31 cellular contexts compared by ENCODE assay signal in genomic region chr9:97959585-97959984, GRCh38. TPM values are rescaled to one million over a fixed set of nuclear protein-coding genes. Genes with fewer than 3 reads are reported as not detected.
"Had no signal": no experiment of that assay in that cellular context is flagged by ENCODE, and none has a peak within 500 bp of the region (broad histone marks: within the 10 kb centered on the region; RNA-seq: fewer than 3 reads in every experiment).

No MANE protein-coding gene starts in this region.

- H3K4me3 Mint-ChIP-seq: naive B cell; natural killer cell; nephron progenitor cell; neural progenitor cell; stimulated activated naive CD8-positive, alpha-beta T cell treated with anti-CD3 and anti-CD28 coated beads, Interleukin-15, amount 100 ng/mL, for 72 hours had no signal

- H3K36me3 ChIP-seq: left lung, lower lobe of right lung, neural progenitor cell, neutrophil, ovary, right atrium auricular region, right lobe of liver, thyroid gland, transverse colon, upper lobe of left lung, vagina had no signal

- H3K4me2 ChIP-seq: hepatocyte, neural progenitor cell had no signal

- H3K4me1 ChIP-seq: left lung, lower lobe of right lung, neural progenitor cell, right atrium auricular region, right lobe of liver, testis, thyroid gland, transverse colon, upper lobe of left lung, vagina had no signal

- H3K9me3 ChIP-seq: left lung, lower lobe of right lung, neutrophil, ovary, right atrium auricular region, right lobe of liver, testis, thyroid gland, transverse colon, upper lobe of left lung, vagina had no signal

- H3K79me2 ChIP-seq: hepatocyte had no signal

- H3K36me3 Mint-ChIP-seq: natural killer cell, neural progenitor cell had no signal

- DNase-seq: islet precursor cell; kidney glomerular epithelial cell; left cardiac atrium; left lung; lower lobe of right lung; naive B cell; natural killer cell; nephron progenitor cell; occipital lobe; ovary; right lobe of liver; stimulated activated CD4-positive, alpha-beta T cell treated with anti-CD3 and anti-CD28 coated beads, Interleukin-12 subunit alpha, Interleukin-12 subunit beta, amount 100 ng/mL, for 4 hours; stimulated activated CD4-positive, alpha-beta T cell treated with anti-CD3 and anti-CD28 coated beads, Interleukin-15, amount 100 ng/mL, for 24 hours; stimulated activated CD4-positive, alpha-beta T cell treated with anti-CD3 and anti-CD28 coated beads, Interleukin-2, amount 100 ng/mL, for 24 hours; stimulated activated CD4-positive, alpha-beta T cell treated with anti-CD3 and anti-CD28 coated beads, Interleukin-4, amount 100 ng/mL, for 1 hour; stimulated activated naive CD4-positive, alpha-beta T cell treated with Interleukin-2 at 50 U/mL for 16 hours; stimulated activated naive CD8-positive, alpha-beta T cell treated with anti-CD3 and anti-CD28 coated beads, Interleukin-15, amount 100 ng/mL, for 72 hours; testis; thyroid gland; transverse colon; upper lobe of left lung had no signal

- H3K9ac ChIP-seq: neural progenitor cell had no signal

- H3K27ac Mint-ChIP-seq: natural killer cell, nephron progenitor cell, neural progenitor cell, progenitor cell of endocrine pancreas had no signal

- H3K27me3 ChIP-seq: hepatocyte, left lung, neutrophil, ovary, right atrium auricular region, right lobe of liver, testis, thyroid gland, transverse colon, upper lobe of left lung, vagina had no signal

- H3K9me3 Mint-ChIP-seq: naive B cell; natural killer cell; nephron progenitor cell; neural progenitor cell; stimulated activated naive CD8-positive, alpha-beta T cell treated with anti-CD3 and anti-CD28 coated beads, Interleukin-15, amount 100 ng/mL, for 72 hours had no signal

- ATAC-seq: left cardiac atrium, left lung, lower lobe of right lung, right lobe of liver had no signal

- H3K4me1 Mint-ChIP-seq: naive B cell, natural killer cell, neural progenitor cell had no signal

- H3K4me3 ChIP-seq: hepatocyte, left lung, lower lobe of right lung, neural progenitor cell, ovary, right atrium auricular region, right lobe of liver, testis, thyroid gland, transverse colon, upper lobe of left lung, vagina had no signal

- H3K27me3 Mint-ChIP-seq: stimulated activated naive CD8-positive, alpha-beta T cell treated with anti-CD3 and anti-CD28 coated beads, Interleukin-15, amount 100 ng/mL, for 72 hours had no signal

- H3K27ac ChIP-seq: hepatocyte, left lung, lower lobe of right lung, neural progenitor cell, neutrophil, ovary, right atrium auricular region, right lobe of liver, testis, thyroid gland, transverse colon, upper lobe of left lung, vagina had no signal

- H2AFZ ChIP-seq: hepatocyte, neural progenitor cell had no signal

RNA-seq across cellular contexts. Expression of gene HEMGN, which starts 21.6 kb away (rescaled TPM):
- total RNA-seq: hepatocyte, mammary epithelial cell, progenitor cell of endocrine pancreas, pulmonary artery endothelial cell, renal cortical epithelial cell, transverse colon, vagina had no signal
- polyA plus RNA-seq: hepatocyte, mammary epithelial cell, ovary, urinary bladder had no signal
